Comparison of ENCODE assay signal across 9 cellular contexts in the genomic region with DNA sequence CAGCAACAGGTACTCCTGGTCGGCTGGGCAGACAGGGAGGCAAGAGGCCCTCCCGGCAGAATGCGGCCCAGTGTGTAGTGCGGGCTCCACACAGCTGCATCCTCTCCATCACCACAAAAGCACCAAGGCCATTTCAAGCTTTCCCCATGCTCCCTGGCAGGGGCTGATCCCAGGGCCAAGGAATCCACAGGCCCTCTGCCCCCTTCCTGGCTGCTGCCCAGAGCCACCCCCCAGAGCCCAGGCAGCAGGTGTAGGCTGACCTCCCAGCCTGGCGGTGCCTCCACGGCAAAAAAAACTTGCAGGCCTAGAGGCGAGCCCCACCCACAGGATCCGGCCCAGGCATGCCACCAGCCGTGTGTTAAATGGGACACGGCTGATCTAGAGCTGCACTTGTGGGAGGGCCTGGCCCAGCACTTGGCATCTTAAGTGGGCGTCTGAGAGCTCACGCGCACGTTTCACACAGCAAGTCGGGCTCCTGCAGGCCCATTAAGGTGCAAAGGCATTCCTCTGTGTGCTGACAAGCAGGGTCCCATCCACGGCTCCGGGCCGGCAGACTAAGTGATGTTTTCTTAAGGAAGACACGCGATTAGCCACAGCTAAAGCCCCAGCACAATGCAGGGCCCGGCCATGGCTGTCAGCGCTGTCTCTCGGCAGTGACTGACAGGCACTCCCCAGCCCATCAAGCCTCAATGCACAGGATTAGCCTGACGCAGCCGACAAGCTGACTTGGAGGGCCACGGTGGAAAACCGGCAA. TPM values are rescaled to one million over a fixed set of nuclear protein-coding genes. Genes with fewer than 3 reads are reported as not detected.
DNase-seq lines count a peak whose midpoint lies in the region; ATAC-seq and TF ChIP-seq lines count a peak whose summit lies in the region.
"Had no signal": no experiment of that assay in that cellular context is flagged by ENCODE, and none has a peak within 500 bp of the region (broad histone marks: within the 10 kb centered on the region; RNA-seq: fewer than 3 reads in every experiment).

No MANE protein-coding gene starts in this region.

- H3K4me1 Mint-ChIP-seq in activated CD4-positive, alpha-beta T cell treated with anti-CD3 and anti-CD28 coated beads, Interleukin-2, amount 10 ng/mL, durations not matched to agents 7 days and 5 days, result peaks cover 13% of the 10 kb centered on the region

- no peaks in the 10 kb centered on the region for H3K36me3 Mint-ChIP-seq in activated CD4-positive, alpha-beta T cell treated with anti-CD3 and anti-CD28 coated beads, Interleukin-2, amount 10 ng/mL, durations not matched to agents 7 days and 5 days (ENCODE audit: low read depth)

- CTCF ChIA-PET in activated CD4-positive, alpha-beta T cell treated with anti-CD3 and anti-CD28 coated beads, Interleukin-2, amount 10 ng/mL, durations not matched to agents 7 days and 5 days (lab: Charles Lee), result interaction anchor here (0.6 to 0.9 kb wide), 3 partner anchors 9 to 22 kb away, joined by 3 to 5 read pairs (median 3); no protein-coding TSS in a partner anchor

- H3K27ac Mint-ChIP-seq in activated CD4-positive, alpha-beta T cell treated with anti-CD3 and anti-CD28 coated beads, Interleukin-2, amount 10 ng/mL, durations not matched to agents 7 days and 5 days, result peak overlapping the region; percentile 84

- ATAC-seq in GM21515 (IDR thresholded peaks at IDR 0.05; ENCODE audit: unreplicated experiment), result no peak
- no peak for ATAC-seq in HG03039 (IDR thresholded peaks at IDR 0.05; ENCODE audit: unreplicated experiment)

- DNase-seq in NCI-H2196 (lab: John Stamatoyannopoulos, UW; ENCODE audit: unreplicated experiment) (peak; percentile 2), NCI-H2196 treated with DMSO at 0.1 percent for 48 hours (lab: John Stamatoyannopoulos, UW; ENCODE audit: unreplicated experiment) (no peak), fibroblast of the aortic adventitia (ENCODE audit: low read depth) (peak; percentile 11), EL (no peak)
- DNase-seq in activated CD4-positive, alpha-beta T cell treated with anti-CD3 and anti-CD28 coated beads, Interleukin-2, amount 10 ng/mL, durations not matched to agents 7 days and 5 days, result peak; percentile 47

- no peaks in the 10 kb centered on the region for H3K27me3 Mint-ChIP-seq in activated CD4-positive, alpha-beta T cell treated with anti-CD3 and anti-CD28 coated beads, Interleukin-2, amount 10 ng/mL, durations not matched to agents 7 days and 5 days

- POLR2A ChIA-PET in activated CD4-positive, alpha-beta T cell treated with anti-CD3 and anti-CD28 coated beads, Interleukin-2, amount 10 ng/mL, durations not matched to agents 7 days and 5 days (lab: Charles Lee), result no interaction called here

- peak overlapping the region in 16 of 21 experiments; percentile 25 to 78 (median 60) for H3K27ac ChIP-seq in skin epidermis

- no peak overlapping the region for H3K4me3 Mint-ChIP-seq in activated CD4-positive, alpha-beta T cell treated with anti-CD3 and anti-CD28 coated beads, Interleukin-2, amount 10 ng/mL, durations not matched to agents 7 days and 5 days

- TF ChIP-seq CTCF in fibroblast of the aortic adventitia (IDR thresholded peaks at IDR 0.05; ENCODE audit: insufficient read depth, low read length), result no peak

- H3K4me3 ChIP-seq in fibroblast of the aortic adventitia (ENCODE audit: low read depth, low read length) (no peak overlapping the region), skin epidermis (no peak overlapping the region)
- H3K4me3 ChIP-seq: HAP-1 had no signal

- H3K9me3 Mint-ChIP-seq in activated CD4-positive, alpha-beta T cell treated with anti-CD3 and anti-CD28 coated beads, Interleukin-2, amount 10 ng/mL, durations not matched to agents 7 days and 5 days, result no peaks in the 10 kb centered on the region

RNA-seq across cellular contexts. Expression of a gene that starts 19.8 kb away (rescaled TPM):
- total RNA-seq in activated CD4-positive, alpha-beta T cell treated with anti-CD3 and anti-CD28 coated beads, Interleukin-2, amount 10 ng/mL, durations not matched to agents 7 days and 5 days, result 1 to 10 TPM; 5.3 to 7.3 TPM
- 4.0 and 5.2 TPM in 2 replicates for total RNA-seq in fibroblast of the aortic adventitia (ENCODE audit: low replicate concordance)

RNA-seq across cellular contexts. Expression of a gene that starts 19.8 kb away (rescaled TPM):
- 10 to 100 TPM; 21.4 to 21.5 TPM for total RNA-seq in activated CD4-positive, alpha-beta T cell treated with anti-CD3 and anti-CD28 coated beads, Interleukin-2, amount 10 ng/mL, durations not matched to agents 7 days and 5 days
- 5.9 and 10.8 TPM in 2 replicates for total RNA-seq in fibroblast of the aortic adventitia (ENCODE audit: low replicate concordance)

Comparison
In these comparisons a context has a peak if more than half of its experiments do, and no peak if none do; other contexts are left out.
1. DNase-seq: peak in NCI-H2196 (single experiment), activated CD4-positive, alpha-beta T cell treated with anti-CD3 and anti-CD28 coated beads, Interleukin-2, amount 10 ng/mL, durations not matched to agents 7 days and 5 days (single experiment) and fibroblast of the aortic adventitia (single experiment); none in NCI-H2196 treated with DMSO at 0.1 percent for 48 hours (single experiment) and EL (single experiment).